9 cellular contexts compared by ENCODE assay signal in genomic region chr2:148814143-148814852, GRCh38.
DNase-seq lines count a peak whose midpoint lies in the region; ATAC-seq, FAIRE-seq and TF ChIP-seq lines count a peak whose summit lies in the region.
"Had no signal": no experiment of that assay in that cellular context is flagged by ENCODE, and none has a peak within 500 bp of the region (broad histone marks: within the 10 kb centered on the region; RNA-seq: fewer than 3 reads in every experiment).

No MANE protein-coding gene starts in this region.

- H3K27ac ChIP-seq in heart right ventricle (peak overlapping the region in 6 of 10 donors; percentile 5 to 51 (median 28)), right atrium auricular region (peak overlapping the region in 1 of 2 donors; percentile 35), uterus (peak overlapping the region; percentile 13 to 61)
- H3K27ac ChIP-seq: epithelial cell of prostate had no signal

- ATAC-seq in heart right ventricle (peak in 2 of 8 donors; percentile 45 to 46), HG02798 (IDR thresholded peaks at IDR 0.05; ENCODE audit: poor library complexity, unreplicated experiment) (no peak)

- DNase-seq in heart right ventricle, result peak in 1 of 2 donors; percentile 33
- DNase-seq in right atrium auricular region (ENCODE audit: low spot score), result no peak
- DNase-seq in RCC 7860 (ENCODE audit: low spot score), result peak; percentile 23
- peak; percentile 73 for DNase-seq in fibroblast of the aortic adventitia (ENCODE audit: low read depth)
- DNase-seq in uterus, result peak in 1 of 2 donors; percentile 15
- DNase-seq in ecto neural progenitor cell (ENCODE audit: low spot score), result no peak
- DNase-seq in NCI-H82 treated with DMSO at 0.1 percent for 48 hours (lab: John Stamatoyannopoulos, UW; ENCODE audit: unreplicated experiment), result no peak

- 60 to 72% methylated on average over 6 of the region's 6 CpGs for WGBS in heart right ventricle, 2 donors

- FAIRE-seq in RCC 7860 (lab: Jason Lieb, UNC), result no peak

- H3K4me1 ChIP-seq in heart right ventricle (peaks cover 0 to 42% (median 18%) of the 10 kb centered on the region in 9 donors), right atrium auricular region (peaks cover 0 to 20% of the 10 kb centered on the region in 2 donors), uterus (peaks cover 0 to 17% of the 10 kb centered on the region in 2 donors)

- no peaks in the 10 kb centered on the region for H3K36me3 ChIP-seq in heart right ventricle
- H3K36me3 ChIP-seq in right atrium auricular region, result no peaks in the 10 kb centered on the region
- no peaks in the 10 kb centered on the region for H3K36me3 ChIP-seq in uterus

- H3K9me3 ChIP-seq in heart right ventricle (no peaks in the 10 kb centered on the region), right atrium auricular region (no peaks in the 10 kb centered on the region), uterus (no peaks in the 10 kb centered on the region)

- intact Hi-C loops in heart right ventricle (cut with DNase I) (no loop called here), uterus (cut with DNase I; ENCODE audit: low total_unique reads) (no loop called here)

- TF ChIP-seq CTCF in heart right ventricle (IDR thresholded peaks at IDR 0.05) (no peak), right atrium auricular region (IDR thresholded peaks at IDR 0.05) (no peak), fibroblast of the aortic adventitia (IDR thresholded peaks at IDR 0.05; ENCODE audit: insufficient read depth, low read length) (no peak), uterus (IDR thresholded peaks at IDR 0.05) (no peak)

- H3K4me3 ChIP-seq in heart right ventricle, result peak overlapping the region in 1 of 10 donors; percentile 11
- no peak overlapping the region for H3K4me3 ChIP-seq in right atrium auricular region
- no peak overlapping the region for H3K4me3 ChIP-seq in fibroblast of the aortic adventitia (ENCODE audit: low read depth, low read length)
- no peak overlapping the region for H3K4me3 ChIP-seq in uterus

- no peaks in the 10 kb centered on the region for H3K27me3 ChIP-seq in heart right ventricle
- H3K27me3 ChIP-seq in right atrium auricular region, result no peaks in the 10 kb centered on the region
- no peaks in the 10 kb centered on the region for H3K27me3 ChIP-seq in uterus

- no peak for TF ChIP-seq POLR2A in uterus (IDR thresholded peaks at IDR 0.05)

Comparison
In these comparisons a context has a peak if more than half of its experiments do, and no peak if none do; other contexts are left out.
1. DNase-seq: peak in RCC 7860 (single experiment) and fibroblast of the aortic adventitia (single experiment); none in right atrium auricular region (single experiment), ecto neural progenitor cell (single experiment) and NCI-H82 treated with DMSO at 0.1 percent for 48 hours (single experiment).